Comparison of ENCODE assay signal across 8 cellular contexts in the genomic region with DNA sequence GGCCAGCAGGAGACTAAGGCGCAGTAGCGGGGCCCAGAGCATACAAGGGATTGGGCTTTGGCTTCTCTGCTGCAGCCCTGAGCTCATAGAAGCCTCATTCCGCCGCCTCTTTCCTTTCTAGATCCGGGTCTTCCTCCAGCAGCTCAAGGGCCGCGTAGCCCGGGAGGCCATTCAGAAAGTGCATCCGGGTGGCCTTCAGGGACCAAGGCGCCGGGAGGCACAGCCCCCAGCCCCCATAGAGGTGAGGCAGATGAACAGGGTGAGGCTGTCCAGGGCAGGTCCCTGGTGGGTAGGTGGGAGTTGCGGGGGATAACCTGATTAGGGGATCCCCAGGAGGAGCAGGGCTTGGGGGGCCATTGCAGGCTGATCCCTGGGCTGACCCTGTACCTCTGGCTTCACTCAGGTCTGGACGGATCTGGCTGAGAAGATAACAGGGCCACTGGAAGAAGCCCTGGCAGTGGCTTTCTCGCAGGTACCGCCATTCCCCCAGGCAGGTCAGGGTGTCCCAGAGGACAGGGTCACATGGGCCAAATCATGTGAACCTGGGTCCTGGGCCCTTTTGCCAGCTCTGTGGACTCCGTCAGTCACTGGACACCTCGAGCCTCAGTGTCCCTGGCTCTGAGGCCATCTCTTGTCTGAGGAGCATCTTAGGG. TPM values are rescaled to one million over a fixed set of nuclear protein-coding genes. Genes with fewer than 3 reads are reported as not detected.
A peak's percentile ranks its signal among the peaks of the same experiment; 100 is the strongest.
DNase-seq lines count a peak whose midpoint lies in the region; ATAC-seq and TF ChIP-seq lines count a peak whose summit lies in the region.

No MANE protein-coding gene starts in this region.

- peak overlapping the region; percentile 66 for H3K27ac Mint-ChIP-seq in activated naive CD4-positive, alpha-beta T cell treated with anti-CD3 and anti-CD28 coated beads, Interleukin-2, amount 50 U/mL, for 24 hours

- H3K9me3 Mint-ChIP-seq in activated naive CD4-positive, alpha-beta T cell treated with anti-CD3 and anti-CD28 coated beads, Interleukin-2, amount 50 U/mL, for 24 hours, result no peaks in the 10 kb centered on the region

- H3K4me3 Mint-ChIP-seq in activated naive CD4-positive, alpha-beta T cell treated with anti-CD3 and anti-CD28 coated beads, Interleukin-2, amount 50 U/mL, for 24 hours, result peak overlapping the region; percentile 89

- peaks cover 37% of the 10 kb centered on the region for H3K4me1 Mint-ChIP-seq in activated naive CD4-positive, alpha-beta T cell treated with anti-CD3 and anti-CD28 coated beads, Interleukin-2, amount 50 U/mL, for 24 hours

- H3K27me3 ChIP-seq in lower lobe of right lung (ENCODE audit: low read depth) (peaks cover 24% of the 10 kb centered on the region), upper lobe of right lung (peaks cover 14% of the 10 kb centered on the region)

- H3K27ac ChIP-seq in angular gyrus (ENCODE audit: low read depth, low read length) (peak overlapping the region; percentile 76), lower lobe of right lung (peak overlapping the region; percentile 83), upper lobe of right lung (peak overlapping the region; percentile 78)

- H3K36me3 ChIP-seq in lower lobe of right lung (peaks cover 15% of the 10 kb centered on the region), upper lobe of right lung (peaks cover 13% of the 10 kb centered on the region)

- no peaks in the 10 kb centered on the region for H3K36me3 Mint-ChIP-seq in activated naive CD4-positive, alpha-beta T cell treated with anti-CD3 and anti-CD28 coated beads, Interleukin-2, amount 50 U/mL, for 24 hours

- no peak for TF ChIP-seq CTCF in lower lobe of right lung (IDR thresholded peaks at IDR 0.05)
- no peak for TF ChIP-seq CTCF in upper lobe of right lung (IDR thresholded peaks at IDR 0.05)

- H3K4me3 ChIP-seq in lower lobe of right lung (peak overlapping the region; percentile 63), upper lobe of right lung (peak overlapping the region; percentile 56)

- no peak for ATAC-seq in lower lobe of right lung
- no peak for ATAC-seq in upper lobe of right lung
- no peak for ATAC-seq in GM21786 (IDR thresholded peaks at IDR 0.05; ENCODE audit: unreplicated experiment)
- no peak for ATAC-seq in HG03442 (IDR thresholded peaks at IDR 0.05; ENCODE audit: unreplicated experiment)
- no peak for ATAC-seq in HG03520 (IDR thresholded peaks at IDR 0.05; ENCODE audit: unreplicated experiment)

- H3K27me3 Mint-ChIP-seq in activated naive CD4-positive, alpha-beta T cell treated with anti-CD3 and anti-CD28 coated beads, Interleukin-2, amount 50 U/mL, for 24 hours, result peaks cover 8% of the 10 kb centered on the region

- H3K4me1 ChIP-seq in lower lobe of right lung (peaks cover 54% of the 10 kb centered on the region), upper lobe of right lung (peaks cover 42% of the 10 kb centered on the region)

- intact Hi-C loops in lower lobe of right lung (cut with DNase I), result no loop called here
- intact Hi-C loops in upper lobe of right lung (cut with DNase I), result no loop called here

- no peak for DNase-seq in activated naive CD4-positive, alpha-beta T cell treated with Interleukin-2 at 50 U/mL for 16 hours
- DNase-seq in lower lobe of right lung (no peak), upper lobe of right lung (no peak)

- no peaks in the 10 kb centered on the region for H3K9me3 ChIP-seq in lower lobe of right lung
- H3K9me3 ChIP-seq in upper lobe of right lung, result no peaks in the 10 kb centered on the region

RNA-seq across cellular contexts. Expression of gene SNAPC2, which starts 1.3 kb away (rescaled TPM):
- total RNA-seq in lower lobe of right lung, result 17.6 TPM
- total RNA-seq in upper lobe of right lung, result 28.9 TPM

RNA-seq across cellular contexts. Expression of gene CTXN1, which starts 4.5 kb away (rescaled TPM):
- total RNA-seq in lower lobe of right lung (5.8 TPM), upper lobe of right lung (1.2 TPM)

RNA-seq across cellular contexts. Expression of gene TGFBR3L, which starts 6.8 kb away (rescaled TPM):
- 2.1 TPM for total RNA-seq in lower lobe of right lung
- 1.2 TPM for total RNA-seq in upper lobe of right lung

RNA-seq across cellular contexts. Expression of gene MAP2K7, which starts 17.8 kb away (rescaled TPM):
- total RNA-seq in lower lobe of right lung (38.6 TPM), upper lobe of right lung (36.4 TPM)

RNA-seq across cellular contexts. Expression of gene TIMM44, which starts 22.0 kb away (rescaled TPM):
- total RNA-seq in lower lobe of right lung (45.2 TPM), upper lobe of right lung (49.8 TPM)
